In the genomic region with DNA sequence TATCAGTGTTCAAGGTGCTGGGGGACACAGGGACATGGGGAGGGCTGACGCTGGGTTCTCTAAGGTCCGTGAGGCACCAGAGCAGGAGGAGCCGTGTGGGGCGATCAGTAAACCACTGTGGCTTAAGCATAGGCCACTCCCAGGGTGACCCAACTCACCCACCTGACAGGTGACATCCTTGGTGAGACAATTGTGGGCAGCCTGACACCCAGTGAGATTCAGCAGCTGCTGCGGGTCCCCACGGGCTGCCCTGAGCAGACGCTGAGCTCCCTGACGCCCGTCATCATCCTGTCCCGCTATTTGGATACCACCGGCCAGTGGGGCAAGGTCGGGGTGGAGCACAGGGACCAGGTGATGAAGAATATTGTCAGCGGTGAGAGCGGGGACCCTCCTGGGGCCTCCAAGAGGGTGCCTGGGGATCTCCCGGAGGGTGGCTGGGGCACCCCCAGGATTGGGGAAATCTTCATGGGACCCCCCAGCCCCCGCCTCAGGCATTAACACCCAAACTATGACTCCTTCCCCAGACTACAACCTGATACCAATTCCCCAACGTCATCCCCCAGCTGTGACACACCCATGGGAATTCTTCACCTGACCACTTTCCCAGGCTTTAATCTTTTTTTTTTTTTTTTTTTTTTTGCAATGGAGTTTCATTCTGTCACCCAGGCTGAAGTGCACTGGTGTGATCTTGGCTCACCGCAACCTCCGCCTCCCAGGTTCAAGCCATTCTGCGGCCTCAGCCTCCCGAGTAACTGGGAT, we compare ENCODE assay signal across 16 cellular contexts. TPM values are rescaled to one million over a fixed set of nuclear protein-coding genes. Genes with fewer than 3 reads are reported as not detected.
A peak's percentile ranks its signal among the peaks of the same experiment; 100 is the strongest.
DNase-seq lines count a peak whose midpoint lies in the region; ATAC-seq, FAIRE-seq and TF ChIP-seq lines count a peak whose summit lies in the region.
"Had no signal": no experiment of that assay in that cellular context is flagged by ENCODE, and none has a peak within 500 bp of the region (broad histone marks: within the 10 kb centered on the region; RNA-seq: fewer than 3 reads in every experiment).

No MANE protein-coding gene starts in this region.

- DNase-seq in Panc1 (ENCODE audit: low read depth, low spot score) (no peak), GM12878 (ENCODE audit: low read depth, low spot score) (no peak), neuronal stem cell (ENCODE audit: low spot score) (no peak), inferior parietal cortex (ENCODE audit: extremely low spot score) (no peak)
- no peak for DNase-seq in CD4-positive, alpha-beta T cell
- DNase-seq: Caco-2; CD8-positive, alpha-beta memory T cell; DND-41; H7; IMR-90 had no signal

- no peaks in the 10 kb centered on the region for H3K9me3 ChIP-seq in Panc1 (ENCODE audit: control insufficient read depth, insufficient read depth, low read depth, low read length)
- no peaks in the 10 kb centered on the region for H3K9me3 ChIP-seq in GM12878 (replicated peaks; ENCODE audit: control insufficient read depth, insufficient read depth, low read length)
- peaks cover 0 to 4% of the 10 kb centered on the region in 2 donors for H3K9me3 ChIP-seq in neuronal stem cell (replicated peaks in 1 of 2; ENCODE audit: control insufficient read depth in 2 of 2, insufficient read depth in 1 of 2, low read depth in 1 of 2, low read length in 2 of 2)
- H3K9me3 ChIP-seq in CD4-positive, alpha-beta T cell (ENCODE audit: control insufficient read depth, low read length) = no peaks in the 10 kb centered on the region
- H3K9me3 ChIP-seq: Caco-2 had no signal

- SMC1A ChIA-PET in GM12878 (lab: Charles Lee; ENCODE audit: uncharacterized antibody, unreplicated experiment) = no interaction called here

- no peak overlapping the region for H3K9ac ChIP-seq in GM12878 (ENCODE audit: control insufficient read depth, insufficient read depth, low read length)
- H3K9ac ChIP-seq in neuronal stem cell (ENCODE audit: low read depth, low read length, poor library complexity) = no peak overlapping the region

- no peak for FAIRE-seq in GM12878 (lab: Jason Lieb, UNC)
- FAIRE-seq: GM18507 had no signal

- no peaks in the 10 kb centered on the region for H3K36me3 Mint-ChIP-seq in CD4-positive, alpha-beta T cell (ENCODE audit: low read depth)
- H3K36me3 Mint-ChIP-seq: CD14-positive monocyte; CD8-positive, alpha-beta memory T cell had no signal

- POLR2A ChIA-PET in Panc1 (lab: Charles Lee) (no interaction called here), GM12878 (lab: Charles Lee) (interaction anchor here (0.6 kb wide), 1 partner anchor 36 kb away, joined by 4 read pairs; no protein-coding TSS in a partner anchor)
- POLR2A ChIA-PET in CD4-positive, alpha-beta T cell (lab: Charles Lee) = no interaction called here

- ATAC-seq in Panc1 (peak; percentile 52; the same call in 1 of the 2 replicates), GM12878 (peak; percentile 61), HG03280 (IDR thresholded peaks at IDR 0.05; ENCODE audit: unreplicated experiment) (no peak)
- no peak for ATAC-seq in CD4-positive, alpha-beta T cell (ENCODE audit: poor library complexity)
- ATAC-seq: GM23338 had no signal

- peaks cover 7% of the 10 kb centered on the region for H3K27me3 Mint-ChIP-seq in CD4-positive, alpha-beta T cell

- H4K20me1 ChIP-seq in GM12878 (ENCODE audit: control insufficient read depth, insufficient read depth) = no peaks in the 10 kb centered on the region

- no peak overlapping the region for H3K18ac ChIP-seq in neuronal stem cell (ENCODE audit: low read length)

- intact Hi-C loops in Panc1 (cut with micrococcal nuclease; ENCODE audit: unreplicated experiment) = no loop called here
- intact Hi-C loops in GM12878 (cut with micrococcal nuclease; ENCODE audit: unreplicated experiment) = no loop called here
- intact Hi-C loops in CD4-positive, alpha-beta T cell (cut with DNase I, micrococcal nuclease) = no loop called here

- no peak for TF ChIP-seq POLR2A in GM12878 (IDR thresholded peaks at IDR 0.05; ENCODE audit: low read depth, low read length)

- H2BK120ac ChIP-seq in neuronal stem cell (ENCODE audit: low read depth, low read length) = no peak overlapping the region

- no peak overlapping the region for H2BK5ac ChIP-seq in neuronal stem cell (ENCODE audit: low read length)

- TF ChIP-seq EP300 in GM12878 (IDR thresholded peaks at IDR 0.05; ENCODE audit: borderline replicate concordance in 1 of 2, control insufficient read depth in 1 of 2, low read depth in 2 of 2, low read length in 2 of 2) = no peak

- RAD21 ChIA-PET in GM12878 (lab: Charles Lee; ENCODE audit: unreplicated experiment) = no interaction called here

- H3K27ac ChIP-seq in Panc1 (ENCODE audit: low read length) (no peak overlapping the region), GM12878 (ENCODE audit: control insufficient read depth, insufficient read depth) (no peak overlapping the region), neuronal stem cell (replicated peaks; ENCODE audit: low read length) (no peak overlapping the region)
- no peak overlapping the region for H3K27ac ChIP-seq in CD4-positive, alpha-beta T cell (ENCODE audit: low read depth, low read length)

- H3K4me3 ChIP-seq in Panc1 (ENCODE audit: low read depth in 2 of 2, low read length in 2 of 2) = no peak overlapping the region
- no peak overlapping the region for H3K4me3 ChIP-seq in GM12878
- no peak overlapping the region for H3K4me3 ChIP-seq in neuronal stem cell (ENCODE audit: low read length in 2 of 2)
- H3K4me3 ChIP-seq: GM23338 had no signal

- no peaks in the 10 kb centered on the region for H3K4me1 ChIP-seq in Panc1 (ENCODE audit: control insufficient read depth, insufficient read depth, low read length)
- H3K4me1 ChIP-seq in GM12878 (ENCODE audit: control insufficient read depth, insufficient read depth, low read length) = no peaks in the 10 kb centered on the region
- H3K4me1 ChIP-seq in neuronal stem cell (ENCODE audit: control insufficient read depth in 2 of 2, insufficient read depth in 1 of 2, low read depth in 1 of 2, low read length in 2 of 2) = no peaks in the 10 kb centered on the region
- H3K4me1 ChIP-seq: Caco-2 had no signal

- CTCF ChIA-PET in Panc1 (lab: Charles Lee) = no interaction called here
- CTCF ChIA-PET in GM12878 (lab: Yijun Ruan, JAX) = interaction anchor here (0.8 kb wide), 1 partner anchor 26 kb away, joined by 3 read pairs; no protein-coding TSS in a partner anchor
- CTCF ChIA-PET in CD4-positive, alpha-beta T cell (lab: Charles Lee) = no interaction called here

- no peak overlapping the region for H3K27ac Mint-ChIP-seq in CD4-positive, alpha-beta T cell
- H3K27ac Mint-ChIP-seq: CD14-positive monocyte, GM23338 had no signal

- H3K23ac ChIP-seq in neuronal stem cell (ENCODE audit: low read depth, low read length, poor library complexity) = peak overlapping the region; percentile 10

- in situ Hi-C loops in Panc1 (cut with HindIII; ENCODE audit: low pct_unique_long_range_greater_than_20kb, low sequenced_read_pairs) = no loop called here
- in situ Hi-C loops in GM12878 (cut with MboI) = no loop called here

- BruUV-seq in Panc1 (replicated peaks; lab: Mats Ljungman, UMichigan) (no TSS peak), GM12878 (replicated peaks; lab: Mats Ljungman, UMichigan) (no TSS peak)

- H2BK15ac ChIP-seq in neuronal stem cell (ENCODE audit: low read length) = no peak overlapping the region

- H3K4me1 Mint-ChIP-seq in CD4-positive, alpha-beta T cell (ENCODE audit: low read depth) = no peaks in the 10 kb centered on the region
- H3K4me1 Mint-ChIP-seq: CD14-positive monocyte, GM23338 had no signal

- no peak overlapping the region for H2AK5ac ChIP-seq in neuronal stem cell (ENCODE audit: low read depth, low read length)

- H2BK12ac ChIP-seq in neuronal stem cell (ENCODE audit: low read length) = no peak overlapping the region

- H3K4me2 ChIP-seq in GM12878 (ENCODE audit: control insufficient read depth, insufficient read depth) (no peak overlapping the region), neuronal stem cell (ENCODE audit: insufficient read depth, low read length, poor library complexity, severe bottlenecking) (no peak overlapping the region)
- H3K4me2 ChIP-seq: GM23338 had no signal

- no peak overlapping the region for H3K4me3 Mint-ChIP-seq in CD4-positive, alpha-beta T cell
- H3K4me3 Mint-ChIP-seq: CD14-positive monocyte; CD8-positive, alpha-beta memory T cell; GM23338 had no signal

- no peak overlapping the region for H4K91ac ChIP-seq in neuronal stem cell (ENCODE audit: low read depth, low read length, poor library complexity)

- H3K79me2 ChIP-seq in GM12878 (ENCODE audit: control insufficient read depth, insufficient read depth, low read length) = no peaks in the 10 kb centered on the region

- no peak overlapping the region for H2AFZ ChIP-seq in GM12878 (ENCODE audit: control insufficient read depth, low read depth, low read length)
- no peak overlapping the region for H2AFZ ChIP-seq in neuronal stem cell (ENCODE audit: low read length)
- H2AFZ ChIP-seq: GM23338 had no signal

- no peak for TF ChIP-seq RAD21 in GM12878 (IDR thresholded peaks at IDR 0.05; ENCODE audit: insufficient read depth, low read depth, low read length)

- H4K8ac ChIP-seq in neuronal stem cell (ENCODE audit: low read depth, low read length) = no peak overlapping the region

- WGBS in GM12878 (ENCODE audit: insufficient coverage, insufficient replicate concordance, low lambda C conversion rate, missing lambda C conversion rate) = 37% methylated on average over 21 of the region's 21 CpGs
- no CpG with 5 or more reads among the region's 21 CpGs for WGBS in neuronal stem cell (ENCODE audit: extremely low coverage in 2 of 2, insufficient read length in 2 of 2, insufficient replicate concordance in 1 of 2), 2 donors

- no peaks in the 10 kb centered on the region for H3K79me1 ChIP-seq in neuronal stem cell (ENCODE audit: low read depth, low read length)

- no peaks in the 10 kb centered on the region for H3K36me3 ChIP-seq in Panc1 (ENCODE audit: control insufficient read depth, insufficient read depth, low read length)
- no peaks in the 10 kb centered on the region for H3K36me3 ChIP-seq in GM12878 (ENCODE audit: control insufficient read depth in 2 of 2, insufficient read depth in 2 of 2, low read length in 1 of 2)
- H3K36me3 ChIP-seq in neuronal stem cell (replicated peaks in 1 of 2; ENCODE audit: control insufficient read depth in 2 of 2, insufficient read depth in 2 of 2, low read length in 2 of 2) = no peaks in the 10 kb centered on the region

- TF ChIP-seq CTCF in Panc1 (IDR thresholded peaks at IDR 0.05) (no peak), GM12878 (IDR thresholded peaks at IDR 0.05 in 2 of 3, conservative IDR thresholded peaks at IDR 0.05 in 1 of 3; ENCODE audit: control insufficient read depth in 2 of 3, extremely low read depth in 1 of 3, insufficient read depth in 1 of 3, low read depth in 3 of 3, low read length in 3 of 3) (no peak)
- no peak for TF ChIP-seq CTCF in CD4-positive, alpha-beta T cell (IDR thresholded peaks at IDR 0.05)

- H3K9me3 Mint-ChIP-seq in CD4-positive, alpha-beta T cell = no peaks in the 10 kb centered on the region
- H3K9me3 Mint-ChIP-seq: CD8-positive, alpha-beta memory T cell; GM23338 had no signal

- H3K27me3 ChIP-seq in Panc1 (ENCODE audit: control insufficient read depth, insufficient read depth, low read length) (no peaks in the 10 kb centered on the region), GM12878 (replicated peaks in 1 of 2; ENCODE audit: control insufficient read depth in 2 of 2, insufficient read depth in 2 of 2, low read length in 1 of 2) (no peaks in the 10 kb centered on the region; a peak in 1 of 4 replicates), neuronal stem cell (ENCODE audit: control insufficient read depth in 3 of 3, insufficient read depth in 3 of 3, low read depth in 1 of 3, low read length in 3 of 3) (peaks cover 0 to 6% (median 0%) of the 10 kb centered on the region in 3 experiments)
- no peaks in the 10 kb centered on the region for H3K27me3 ChIP-seq in CD4-positive, alpha-beta T cell (ENCODE audit: control insufficient read depth, insufficient read depth, low read length)

- H3K14ac ChIP-seq in neuronal stem cell (ENCODE audit: low read length) = no peak overlapping the region

- no peak overlapping the region for H3K4ac ChIP-seq in neuronal stem cell (ENCODE audit: low read length)

RNA-seq across cellular contexts. Expression of a gene that starts 33.3 kb away (rescaled TPM):
- total RNA-seq in Panc1 (2021; ENCODE audit: unreplicated experiment) (17.4 TPM), GM12878 (2014; rRNA removed) (44.6 and 45.4 TPM in 2 replicates), GM12878 (2014; rRNA removed; fragmentation: Illumina TruSeq; extraction: Trizol) (30.5 and 30.7 TPM in 2 replicates), GM12878 (2021) (51.7 and 57.9 TPM in 2 replicates)
- 21.7 TPM for polyA plus RNA-seq in Panc1 (2012; ENCODE audit: insufficient read length)
- total RNA-seq in GM12878 (2013; cell fraction: nucleolus; rRNA removed) = 59.9 and 73.5 TPM in 2 replicates
- polyA plus RNA-seq in GM12878 (2011; ENCODE audit: low read depth) = 39.3 TPM
- polyA plus RNA-seq in GM12878 (2011; rRNA removed) (53.1 and 63.7 TPM in 2 replicates), GM12878 (2014; fragmentation: Illumina TruSeq; extraction: Trizol) (41.7 and 49.6 TPM in 2 replicates), GM12878 (2014; fragmentation: Nextera tagmentation; extraction: Ambion mirVana) (10 to 100 TPM in 1 of 2 experiments, 1 to 10 TPM in 1; 8.0 to 18.3 TPM), GM12878 (2014; rRNA removed) (83.8 and 83.9 TPM in 2 replicates), GM12878 (2016; fragmentation: Nextera tagmentation; extraction: Ambion mirVana) (10 to 100 TPM; 33.6 to 36.8 TPM)
- polyA plus RNA-seq in GM12878 (2011; cell fraction: cytosol; rRNA removed) = 68.1 and 104 TPM in 2 replicates
- polyA plus RNA-seq in GM12878 (2011; cell fraction: nucleus; rRNA removed) = 400 and 422 TPM in 2 replicates
- 71.2 and 100 TPM in 2 replicates for polyA plus RNA-seq in GM12878 (2012)
- 34.3 and 50.4 TPM in 2 replicates for polyA minus RNA-seq in GM12878 (2011; rRNA and poly(A)+ RNA removed)
- 16.6 and 22.1 TPM in 2 replicates for polyA minus RNA-seq in GM12878 (2011; cell fraction: cytosol; rRNA and poly(A)+ RNA removed)
- polyA minus RNA-seq in GM12878 (2011; cell fraction: nucleus; rRNA and poly(A)+ RNA removed) = 40.0 and 54.8 TPM in 2 replicates
- 0.77 TPM for polyA plus RNA-seq in neuronal stem cell (2013, experiment 1 of 2)
- 0.71 TPM for polyA plus RNA-seq in neuronal stem cell (2013, experiment 2 of 2)
- 10 to 100 TPM; 58.5 to 61.7 TPM for total RNA-seq in CD4-positive, alpha-beta T cell

RNA-seq across cellular contexts. Expression of a gene that starts 39.5 kb away (rescaled TPM):
- total RNA-seq in Panc1 (2021; ENCODE audit: unreplicated experiment) (not detected), GM12878 (2014; rRNA removed) (not detected in 2 replicates), GM12878 (2014; rRNA removed; fragmentation: Illumina TruSeq; extraction: Trizol) (not detected in 2 replicates), GM12878 (2021) (not detected in 2 replicates)
- polyA plus RNA-seq in Panc1 (2012; ENCODE audit: insufficient read length) = not detected
- not detected in 2 replicates for total RNA-seq in GM12878 (2013; cell fraction: nucleolus; rRNA removed)
- not detected for polyA plus RNA-seq in GM12878 (2011; ENCODE audit: low read depth)
- polyA plus RNA-seq in GM12878 (2011; rRNA removed) (0.46 and 0.58 TPM in 2 replicates), GM12878 (2014; fragmentation: Illumina TruSeq; extraction: Trizol) (not detected in 2 replicates), GM12878 (2014; fragmentation: Nextera tagmentation; extraction: Ambion mirVana) (under 1 TPM in 1 of 2 experiments, not detected in 1; 0.04 TPM), GM12878 (2014; rRNA removed) (0.05 TPM in 1 of 2 replicates, not detected in the other), GM12878 (2016; fragmentation: Nextera tagmentation; extraction: Ambion mirVana) (not detected)
- 0.87 and 0.95 TPM in 2 replicates for polyA plus RNA-seq in GM12878 (2011; cell fraction: cytosol; rRNA removed)
- 0.66 and 0.76 TPM in 2 replicates for polyA plus RNA-seq in GM12878 (2011; cell fraction: nucleus; rRNA removed)
- polyA plus RNA-seq in GM12878 (2012) = not detected in 2 replicates
- polyA minus RNA-seq in GM12878 (2011; rRNA and poly(A)+ RNA removed) = 0.15 and 0.52 TPM in 2 replicates
- not detected in 2 replicates for polyA minus RNA-seq in GM12878 (2011; cell fraction: cytosol; rRNA and poly(A)+ RNA removed)
- polyA minus RNA-seq in GM12878 (2011; cell fraction: nucleus; rRNA and poly(A)+ RNA removed) = not detected in 2 replicates
- not detected for polyA plus RNA-seq in neuronal stem cell (2013, experiment 1 of 2)
- not detected for polyA plus RNA-seq in neuronal stem cell (2013, experiment 2 of 2)
- not detected for total RNA-seq in CD4-positive, alpha-beta T cell
- total RNA-seq: A673; Caco-2; CD8-positive, alpha-beta memory T cell; GM23338; H7; HT-29 had no signal
- polyA plus RNA-seq: CD14-positive monocyte; CD8-positive, alpha-beta memory T cell; GM23338; IMR-90 had no signal

RNA-seq across cellular contexts. Expression of a gene that starts 42.5 kb away (rescaled TPM):
- total RNA-seq in Panc1 (2021; ENCODE audit: unreplicated experiment) (0.18 TPM), GM12878 (2014; rRNA removed) (under 0.01 and 0.05 TPM in 2 replicates), GM12878 (2014; rRNA removed; fragmentation: Illumina TruSeq; extraction: Trizol) (0.05 and 0.09 TPM in 2 replicates), GM12878 (2021) (0.18 and 0.19 TPM in 2 replicates)
- 0.10 TPM for polyA plus RNA-seq in Panc1 (2012; ENCODE audit: insufficient read length)
- total RNA-seq in GM12878 (2013; cell fraction: nucleolus; rRNA removed) = 1.4 TPM in 2 replicates
- polyA plus RNA-seq in GM12878 (2011; ENCODE audit: low read depth) = 0.04 TPM
- polyA plus RNA-seq in GM12878 (2011; rRNA removed) (5.5 and 8.3 TPM in 2 replicates), GM12878 (2014; fragmentation: Illumina TruSeq; extraction: Trizol) (0.03 and 0.06 TPM in 2 replicates), GM12878 (2014; fragmentation: Nextera tagmentation; extraction: Ambion mirVana) (under 1 TPM in 1 of 2 experiments, not detected in 1; 0.04 TPM), GM12878 (2014; rRNA removed) (0.10 and 0.13 TPM in 2 replicates), GM12878 (2016; fragmentation: Nextera tagmentation; extraction: Ambion mirVana) (under 1 TPM in 1 of 2 experiments, not detected in 1; 0.32 TPM)
- polyA plus RNA-seq in GM12878 (2011; cell fraction: cytosol; rRNA removed) = 7.8 and 9.6 TPM in 2 replicates
- polyA plus RNA-seq in GM12878 (2011; cell fraction: nucleus; rRNA removed) = 62.0 and 70.8 TPM in 2 replicates
- 0.29 and 0.34 TPM in 2 replicates for polyA plus RNA-seq in GM12878 (2012)
- 4.9 and 9.5 TPM in 2 replicates for polyA minus RNA-seq in GM12878 (2011; rRNA and poly(A)+ RNA removed)
- 5.0 and 5.7 TPM in 2 replicates for polyA minus RNA-seq in GM12878 (2011; cell fraction: cytosol; rRNA and poly(A)+ RNA removed)
- 10.3 and 11.0 TPM in 2 replicates for polyA minus RNA-seq in GM12878 (2011; cell fraction: nucleus; rRNA and poly(A)+ RNA removed)
- polyA plus RNA-seq in neuronal stem cell (2013, experiment 1 of 2) = 0.03 TPM
- 0.06 TPM for polyA plus RNA-seq in neuronal stem cell (2013, experiment 2 of 2)
- 1 to 10 TPM; 4.4 to 5.2 TPM for total RNA-seq in CD4-positive, alpha-beta T cell
- total RNA-seq: Caco-2, HT-29 had no signal
- polyA plus RNA-seq: CD14-positive monocyte had no signal

RNA-seq across cellular contexts. Expression of a gene that starts 49.7 kb away (rescaled TPM):
- total RNA-seq in Panc1 (2021; ENCODE audit: unreplicated experiment) = 0.74 TPM
- 0.87 TPM for polyA plus RNA-seq in Panc1 (2012; ENCODE audit: insufficient read length)
- 38.8 and 41.4 TPM in 2 replicates for total RNA-seq in GM12878 (2013; cell fraction: nucleolus; rRNA removed)
- total RNA-seq in GM12878 (2014; rRNA removed) = 13.1 and 17.4 TPM in 2 replicates
- total RNA-seq in GM12878 (2014; rRNA removed; fragmentation: Illumina TruSeq; extraction: Trizol) = 6.0 and 7.2 TPM in 2 replicates
- 16.5 and 16.8 TPM in 2 replicates for total RNA-seq in GM12878 (2021)
- polyA plus RNA-seq in GM12878 (2011; ENCODE audit: low read depth) = 11.7 TPM
- 10.5 and 23.6 TPM in 2 replicates for polyA plus RNA-seq in GM12878 (2011; rRNA removed)
- polyA plus RNA-seq in GM12878 (2011; cell fraction: cytosol; rRNA removed) = 40.4 and 48.7 TPM in 2 replicates
- 150 and 154 TPM in 2 replicates for polyA plus RNA-seq in GM12878 (2011; cell fraction: nucleus; rRNA removed)
- 23.2 and 29.6 TPM in 2 replicates for polyA plus RNA-seq in GM12878 (2012)
- polyA plus RNA-seq in GM12878 (2014; fragmentation: Illumina TruSeq; extraction: Trizol) = 2.3 and 6.6 TPM in 2 replicates
- under 1 TPM; 0.45 to 0.90 TPM for polyA plus RNA-seq in GM12878 (2014; fragmentation: Nextera tagmentation; extraction: Ambion mirVana)
- 18.3 and 18.9 TPM in 2 replicates for polyA plus RNA-seq in GM12878 (2014; rRNA removed)
- polyA plus RNA-seq in GM12878 (2016; fragmentation: Nextera tagmentation; extraction: Ambion mirVana) = 1 to 10 TPM; 1.3 to 4.9 TPM
- 7.7 and 16.2 TPM in 2 replicates for polyA minus RNA-seq in GM12878 (2011; rRNA and poly(A)+ RNA removed)
- 8.8 and 10.2 TPM in 2 replicates for polyA minus RNA-seq in GM12878 (2011; cell fraction: cytosol; rRNA and poly(A)+ RNA removed)
- 8.5 and 16.2 TPM in 2 replicates for polyA minus RNA-seq in GM12878 (2011; cell fraction: nucleus; rRNA and poly(A)+ RNA removed)
- polyA plus RNA-seq in neuronal stem cell (2013, experiment 1 of 2) = not detected
- not detected for polyA plus RNA-seq in neuronal stem cell (2013, experiment 2 of 2)
- under 1 TPM; 0.61 to 0.63 TPM for total RNA-seq in CD4-positive, alpha-beta T cell
- total RNA-seq: A673, GM23338, H7, IMR-90 had no signal
- polyA plus RNA-seq: CD14-positive monocyte, GM23338 had no signal

RNA-seq across cellular contexts. Expression of a gene that starts 53.4 kb away (rescaled TPM):
- 63.3 TPM for total RNA-seq in Panc1 (2021; ENCODE audit: unreplicated experiment)
- 72.0 TPM for polyA plus RNA-seq in Panc1 (2012; ENCODE audit: insufficient read length)
- total RNA-seq in GM12878 (2013; cell fraction: nucleolus; rRNA removed) = 135 and 145 TPM in 2 replicates
- 96.5 and 123 TPM in 2 replicates for total RNA-seq in GM12878 (2014; rRNA removed)
- total RNA-seq in GM12878 (2014; rRNA removed; fragmentation: Illumina TruSeq; extraction: Trizol) = 67.6 and 68.9 TPM in 2 replicates
- total RNA-seq in GM12878 (2021) = 147 and 165 TPM in 2 replicates
- polyA plus RNA-seq in GM12878 (2011; ENCODE audit: low read depth) = 26.9 TPM
- polyA plus RNA-seq in GM12878 (2011; rRNA removed) = 40.1 and 92.2 TPM in 2 replicates
- polyA plus RNA-seq in GM12878 (2011; cell fraction: cytosol; rRNA removed) = 92.2 and 132 TPM in 2 replicates
- polyA plus RNA-seq in GM12878 (2011; cell fraction: nucleus; rRNA removed) = 173 and 212 TPM in 2 replicates
- polyA plus RNA-seq in GM12878 (2012) = 78.6 and 81.6 TPM in 2 replicates
- polyA plus RNA-seq in GM12878 (2014; fragmentation: Illumina TruSeq; extraction: Trizol) = 20.3 and 65.0 TPM in 2 replicates
- 1 to 10 TPM; 2.1 to 7.6 TPM for polyA plus RNA-seq in GM12878 (2014; fragmentation: Nextera tagmentation; extraction: Ambion mirVana)
- polyA plus RNA-seq in GM12878 (2014; rRNA removed) = 149 and 196 TPM in 2 replicates
- polyA plus RNA-seq in GM12878 (2016; fragmentation: Nextera tagmentation; extraction: Ambion mirVana) = 100 to 1,000 TPM; 163 to 171 TPM
- 113 and 176 TPM in 2 replicates for polyA minus RNA-seq in GM12878 (2011; rRNA and poly(A)+ RNA removed)
- polyA minus RNA-seq in GM12878 (2011; cell fraction: cytosol; rRNA and poly(A)+ RNA removed) = 70.0 and 73.4 TPM in 2 replicates
- polyA minus RNA-seq in GM12878 (2011; cell fraction: nucleus; rRNA and poly(A)+ RNA removed) = 69.6 and 130 TPM in 2 replicates
- polyA plus RNA-seq in neuronal stem cell (2013, experiment 1 of 2) = 16.9 TPM
- 18.4 TPM for polyA plus RNA-seq in neuronal stem cell (2013, experiment 2 of 2)
- total RNA-seq in CD4-positive, alpha-beta T cell = 100 to 1,000 TPM; 119 to 127 TPM

Comparison
In these comparisons a context has a peak if more than half of its experiments do, and no peak if none do; other contexts are left out.
1. ATAC-seq: peak in Panc1 (single experiment) and GM12878 (single experiment); none in CD4-positive, alpha-beta T cell (single experiment) and HG03280 (single experiment).